Comparison of ENCODE assay signal across 10 cellular contexts in genomic region chr16:72371307-72372081, GRCh38.
DNase-seq lines count a peak whose midpoint lies in the region; ATAC-seq and TF ChIP-seq lines count a peak whose summit lies in the region.
"Had no signal": no experiment of that assay in that cellular context is flagged by ENCODE, and none has a peak within 500 bp of the region (broad histone marks: within the 10 kb centered on the region; RNA-seq: fewer than 3 reads in every experiment).

No MANE protein-coding gene starts in this region.

- H3K23ac ChIP-seq in trophoblast cell (ENCODE audit: low read length): no peak overlapping the region

- H2AFZ ChIP-seq in GM23248 (peak overlapping the region; percentile 71), fibroblast of lung (ENCODE audit: low read length) (no peak overlapping the region), trophoblast cell (ENCODE audit: insufficient read depth, low read length, poor library complexity) (no peak overlapping the region)

- ATAC-seq in GM18861 (IDR thresholded peaks at IDR 0.05; ENCODE audit: unreplicated experiment) (no peak), gastrocnemius medialis (no peak)

- no peak overlapping the region for H4K12ac ChIP-seq in trophoblast cell (ENCODE audit: low read depth, low read length)

- no peak overlapping the region for H3K4me3 ChIP-seq in GM23248
- H3K4me3 ChIP-seq in fibroblast of lung (replicated peaks in 1 of 4; ENCODE audit: control extremely low read depth in 1 of 4, insufficient read depth in 1 of 4, low read depth in 3 of 4, low read length in 4 of 4): no peak overlapping the region
- no peak overlapping the region for H3K4me3 ChIP-seq in trophoblast cell (ENCODE audit: low read depth, low read length)
- H3K4me3 ChIP-seq in gastrocnemius medialis: no peak overlapping the region

- peak overlapping the region; percentile 54 for H3K4ac ChIP-seq in trophoblast cell (ENCODE audit: low read depth, low read length)

- peak overlapping the region; percentile 19 for H2AK5ac ChIP-seq in trophoblast cell (ENCODE audit: low read length)

- H3K9ac ChIP-seq in GM23248 (no peak overlapping the region; the same call in 1 of the 2 replicates), fibroblast of lung (ENCODE audit: insufficient read depth, low read length) (no peak overlapping the region), trophoblast cell (ENCODE audit: low read length) (no peak overlapping the region)

- peak overlapping the region; percentile 58 for H3K14ac ChIP-seq in trophoblast cell (ENCODE audit: low read length)

- DNase-seq in GM23248 (peak; percentile 50), NCI-H748 (lab: John Stamatoyannopoulos, UW; ENCODE audit: unreplicated experiment) (peak; percentile 93), fibroblast of lung (ENCODE audit: low read depth in 2 of 2) (peak; percentile 52 to 72), trophoblast cell (peak in 1 of 2 donors; percentile 6), dedifferentiated amniotic fluid mesenchymal stem cell (ENCODE audit: extremely low spot score) (no peak), COR-L47 (lab: John Stamatoyannopoulos, UW) (no peak), gastrocnemius medialis (no peak)
- DNase-seq: activated CD4-positive, alpha-beta T cell treated with anti-CD3 and anti-CD28 coated beads, Interleukin-2, amount 50 U/mL, for 1 hour; NCI-H2171 treated with DMSO at 0.1 percent for 48 hours had no signal

- H3K9me3 ChIP-seq in GM23248 (ENCODE audit: low read depth) (peaks cover 5% of the 10 kb centered on the region), fibroblast of lung (ENCODE audit: control insufficient read depth, insufficient read depth, low read depth, low read length) (no peaks in the 10 kb centered on the region), trophoblast cell (ENCODE audit: insufficient read depth, low read depth, low read length) (no peaks in the 10 kb centered on the region), gastrocnemius medialis (no peaks in the 10 kb centered on the region)

- no peak for TF ChIP-seq POLR2A in gastrocnemius medialis (IDR thresholded peaks at IDR 0.05)

- H3K27me3 ChIP-seq in GM23248 (replicated peaks; ENCODE audit: insufficient read depth): no peaks in the 10 kb centered on the region
- H3K27me3 ChIP-seq in fibroblast of lung (ENCODE audit: control insufficient read depth, insufficient read depth, low read length): no peaks in the 10 kb centered on the region
- no peaks in the 10 kb centered on the region for H3K27me3 ChIP-seq in trophoblast cell (ENCODE audit: insufficient read depth, low read length)
- no peaks in the 10 kb centered on the region for H3K27me3 ChIP-seq in gastrocnemius medialis

- H3K36me3 ChIP-seq in GM23248 (ENCODE audit: low read depth): no peaks in the 10 kb centered on the region
- H3K36me3 ChIP-seq in fibroblast of lung (ENCODE audit: control insufficient read depth, insufficient read depth, low read length): no peaks in the 10 kb centered on the region
- H3K36me3 ChIP-seq in trophoblast cell (ENCODE audit: control insufficient read depth in 1 of 2, insufficient read depth in 2 of 2, low read length in 2 of 2): no peaks in the 10 kb centered on the region
- H3K36me3 ChIP-seq in gastrocnemius medialis: no peaks in the 10 kb centered on the region

- H3K4me1 ChIP-seq in GM23248 (ENCODE audit: insufficient read depth) (peaks cover 13% of the 10 kb centered on the region), fibroblast of lung (ENCODE audit: control insufficient read depth, extremely low read depth, insufficient read depth, low read length) (no peaks in the 10 kb centered on the region), trophoblast cell (ENCODE audit: control insufficient read depth in 1 of 2, insufficient read depth in 2 of 2, low read length in 2 of 2) (peaks cover 7 to 17% of the 10 kb centered on the region in 2 experiments), gastrocnemius medialis (no peaks in the 10 kb centered on the region)

- no peaks in the 10 kb centered on the region for H4K20me1 ChIP-seq in GM23248 (ENCODE audit: insufficient read depth)
- no peaks in the 10 kb centered on the region for H4K20me1 ChIP-seq in fibroblast of lung (ENCODE audit: control insufficient read depth, extremely low read depth, insufficient read depth, low read length)

- H3K79me2 ChIP-seq in GM23248 (ENCODE audit: insufficient read depth) (no peaks in the 10 kb centered on the region), fibroblast of lung (ENCODE audit: control insufficient read depth, insufficient read depth, low read length) (no peaks in the 10 kb centered on the region), trophoblast cell (ENCODE audit: control insufficient read depth, insufficient read depth, low read length, poor library complexity) (no peaks in the 10 kb centered on the region)

- H4K8ac ChIP-seq in trophoblast cell (ENCODE audit: low read depth, low read length): peak overlapping the region; percentile 66

- no peaks in the 10 kb centered on the region for H3F3A ChIP-seq in GM23248 (ENCODE audit: insufficient read depth)

- 22 to 23% methylated on average over 10 of the region's 10 CpGs for WGBS in GM23248 (ENCODE audit: low coverage in 1 of 2, low lambda C conversion rate in 2 of 2, missing lambda C conversion rate in 2 of 2), 2 experiments
- no CpG with 5 or more reads among the region's 10 CpGs for WGBS in trophoblast cell (ENCODE audit: extremely low coverage, insufficient coverage, insufficient read length)

- peak overlapping the region; percentile 84 for H2BK5ac ChIP-seq in trophoblast cell (ENCODE audit: low read depth, low read length, poor library complexity)

- TF ChIP-seq CTCF in fibroblast of lung (conservative IDR thresholded peaks at IDR 0.05 in 1 of 2, IDR thresholded peaks at IDR 0.05 in 1 of 2; ENCODE audit: low read depth in 1 of 2, low read length in 2 of 2) (no peak), gastrocnemius medialis (IDR thresholded peaks at IDR 0.05 in 4 of 5, conservative IDR thresholded peaks at IDR 0.05 in 1 of 5) (no peak)

- H3K4me2 ChIP-seq in GM23248 (ENCODE audit: unreplicated experiment): peak overlapping the region; percentile 34
- no peak overlapping the region for H3K4me2 ChIP-seq in fibroblast of lung (ENCODE audit: extremely low read depth, insufficient read depth, low read length)
- H3K4me2 ChIP-seq in trophoblast cell (ENCODE audit: low read length): peak overlapping the region; percentile 38

- H3K27ac ChIP-seq in GM23248 (0 out of 2 replicates have a peak overlapping the region, but pooled peaks have one; percentile 7), fibroblast of lung (ENCODE audit: insufficient read depth, low read length) (no peak overlapping the region), trophoblast cell (ENCODE audit: low read depth, low read length) (peak overlapping the region; percentile 91), gastrocnemius medialis (no peak overlapping the region)

- peak overlapping the region; percentile 92 for H4K91ac ChIP-seq in trophoblast cell (ENCODE audit: low read depth, low read length)

- peaks cover 4% of the 10 kb centered on the region for H3K79me1 ChIP-seq in trophoblast cell (ENCODE audit: low read length)

- no peaks in the 10 kb centered on the region for H3K9me2 ChIP-seq in GM23248 (ENCODE audit: insufficient read depth)

- in situ Hi-C loops in GM23248 (cut with MboI): no loop called here
- in situ Hi-C loops in gastrocnemius medialis (cut with MboI; ENCODE audit: low sequenced_read_pairs in 4 of 4): no loop called here

- peak overlapping the region; percentile 82 for H3K18ac ChIP-seq in trophoblast cell (ENCODE audit: low read length)

- intact Hi-C loops in gastrocnemius medialis (cut with DNase I; ENCODE audit: low total_unique reads): no loop called here

- H2BK12ac ChIP-seq in trophoblast cell (ENCODE audit: low read length): peak overlapping the region; percentile 87

- H2BK120ac ChIP-seq in trophoblast cell (ENCODE audit: insufficient read depth, low read length, poor library complexity): peak overlapping the region; percentile 96

Comparison
In these comparisons a context has a peak if more than half of its experiments do, and no peak if none do; other contexts are left out.
1. DNase-seq: peak in GM23248 (single experiment), NCI-H748 (single experiment) and fibroblast of lung (2 of 2); none in dedifferentiated amniotic fluid mesenchymal stem cell (single experiment), COR-L47 (single experiment) and gastrocnemius medialis (0 of 2).
2. H3K27ac ChIP-seq: peak in GM23248 (single experiment) and trophoblast cell (single experiment); none in fibroblast of lung (single experiment) and gastrocnemius medialis (0 of 4).